ENCODE assay signal across 17 cellular contexts in the genomic region with DNA sequence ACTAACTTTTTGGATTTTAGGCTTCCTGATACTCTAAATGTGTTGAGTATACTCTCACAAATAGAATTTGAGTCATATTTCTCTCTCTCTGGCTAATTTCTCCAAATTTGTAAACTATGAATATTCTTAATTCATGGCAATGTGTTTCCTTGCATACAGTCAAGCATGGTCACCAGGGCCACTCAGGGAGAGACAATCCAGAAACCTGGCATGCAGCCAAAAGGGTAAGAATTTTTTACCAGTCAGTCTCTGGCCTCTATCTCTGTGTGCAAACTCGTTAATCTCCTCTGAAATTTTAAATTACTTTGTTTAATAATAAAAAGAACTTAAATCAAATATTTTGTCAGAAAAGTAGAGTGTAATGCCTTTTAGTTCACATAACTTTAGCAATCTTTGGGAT.
A peak's percentile ranks its signal among the peaks of the same experiment; 100 is the strongest.
DNase-seq lines count a peak whose midpoint lies in the region; FAIRE-seq and TF ChIP-seq lines count a peak whose summit lies in the region.
"Had no signal": no experiment of that assay in that cellular context is flagged by ENCODE, and none has a peak within 500 bp of the region (broad histone marks: within the 10 kb centered on the region; RNA-seq: fewer than 3 reads in every experiment).

No MANE protein-coding gene starts in this region.

- BruUV-seq in A673 (replicated peaks; lab: Mats Ljungman, UMichigan), result no TSS peak
- no TSS peak for BruUV-seq in PC-9 (replicated peaks; lab: Mats Ljungman, UMichigan)

- intact Hi-C loops in A673 (cut with micrococcal nuclease; ENCODE audit: unreplicated experiment), result no loop called here
- intact Hi-C loops in sigmoid colon (cut with DNase I), result no loop called here
- intact Hi-C loops in PC-9 (cut with micrococcal nuclease; ENCODE audit: unreplicated experiment), result no loop called here

- WGBS in sigmoid colon, 2 donors, result 40 to 83% methylated on average over 1 of the region's 1 CpG

- H4K20me1 ChIP-seq in PC-9 (ENCODE audit: insufficient read depth), result no peaks in the 10 kb centered on the region

- no peak overlapping the region for H2AFZ ChIP-seq in PC-9
- H2AFZ ChIP-seq: GM23248 had no signal

- TF ChIP-seq RAD21 in Ishikawa (IDR thresholded peaks at IDR 0.05; ENCODE audit: low read depth), result no peak

- CTCF ChIA-PET in A673 (lab: Charles Lee), result no interaction called here
- CTCF ChIA-PET in PC-9 (lab: Charles Lee), result no interaction called here

- TF ChIP-seq CTCF in A673 (conservative IDR thresholded peaks at IDR 0.05; ENCODE audit: low read depth, low read length) (no peak), sigmoid colon (IDR thresholded peaks at IDR 0.05) (no peak), PC-9 (conservative IDR thresholded peaks at IDR 0.05) (no peak)

- no peaks in the 10 kb centered on the region for H3F3A ChIP-seq in PC-9 (ENCODE audit: insufficient read depth, low read depth)

- H3K4me3 ChIP-seq in A673 (ENCODE audit: low read depth, low read length, poor library complexity, severe bottlenecking), result no peak overlapping the region
- H3K4me3 ChIP-seq in sigmoid colon, result no peak overlapping the region
- H3K4me3 ChIP-seq in PC-9, result no peak overlapping the region
- H3K4me3 ChIP-seq: GM23248 had no signal

- DNase-seq in GM12891 (ENCODE audit: insufficient read length, low spot score) (no peak), A673 (ENCODE audit: low spot score) (no peak), sigmoid colon (no peak), PC-9 (no peak)
- DNase-seq: C1 segment of cervical spinal cord; Caco-2; CD4-positive, alpha-beta memory T cell; DMS153; DND-41; GM23248; H7; HCEC 1CT had no signal

- POLR2A ChIA-PET in A673 (lab: Charles Lee; ENCODE audit: low non-redundant PET) (interaction anchor here (0.6 kb wide), 1 partner anchor 543 kb away, joined by 3 read pairs; no protein-coding TSS in a partner anchor), PC-9 (lab: Charles Lee; ENCODE audit: unreplicated experiment) (no interaction called here)

- FAIRE-seq in GM12891 (lab: Jason Lieb, UNC), result peak; percentile 23
- FAIRE-seq in colon (lab: Jason Lieb, UNC), result peak; percentile 31
- FAIRE-seq: G401.6, GM19239, H1 had no signal

- TF ChIP-seq EP300 in Ishikawa (IDR thresholded peaks at IDR 0.05; ENCODE audit: borderline replicate concordance) (no peak), sigmoid colon (IDR thresholded peaks at IDR 0.05) (no peak)

- no peaks in the 10 kb centered on the region for H3K9me2 ChIP-seq in PC-9 (ENCODE audit: insufficient read depth)

- H3K79me2 ChIP-seq in PC-9 (ENCODE audit: low read depth), result no peaks in the 10 kb centered on the region

- H3K36me3 ChIP-seq in A673 (ENCODE audit: insufficient read depth, low read length, poor library complexity, severe bottlenecking), result no peaks in the 10 kb centered on the region
- H3K36me3 ChIP-seq in sigmoid colon, result no peaks in the 10 kb centered on the region
- no peaks in the 10 kb centered on the region; the same call in 1 of the 2 replicates for H3K36me3 ChIP-seq in PC-9 (ENCODE audit: low read depth)

- H3K4me2 ChIP-seq in PC-9, result no peak overlapping the region

- no peaks in the 10 kb centered on the region for H3K4me1 ChIP-seq in A673 (ENCODE audit: insufficient read depth, low read length, poor library complexity, severe bottlenecking)
- peaks cover 0 to 3% (median 0%) of the 10 kb centered on the region in 4 donors for H3K4me1 ChIP-seq in sigmoid colon
- H3K4me1 ChIP-seq in PC-9 (replicated peaks; ENCODE audit: insufficient read depth), result no peaks in the 10 kb centered on the region
- H3K4me1 ChIP-seq: Caco-2 had no signal

- TF ChIP-seq POLR2A in GM12891 (IDR thresholded peaks at IDR 0.05; ENCODE audit: low read depth, low read length), result no peak
- no peak for TF ChIP-seq POLR2A in sigmoid colon (IDR thresholded peaks at IDR 0.05)

- no peak overlapping the region for H3K27ac ChIP-seq in A673 (ENCODE audit: low read depth, low read length, poor library complexity, severe bottlenecking)
- H3K27ac ChIP-seq in sigmoid colon, result no peak overlapping the region
- H3K27ac ChIP-seq in PC-9, result no peak overlapping the region
- H3K27ac ChIP-seq: GM23248 had no signal

- H3K27me3 ChIP-seq in A673 (replicated peaks; ENCODE audit: insufficient read depth, low read depth, low read length, poor library complexity), result no peaks in the 10 kb centered on the region
- H3K27me3 ChIP-seq in sigmoid colon, result no peaks in the 10 kb centered on the region
- no peaks in the 10 kb centered on the region for H3K27me3 ChIP-seq in PC-9 (ENCODE audit: insufficient read depth, low read depth)

- no peaks in the 10 kb centered on the region for H3K9me3 ChIP-seq in A673 (ENCODE audit: low read depth, low read length, poor library complexity, severe bottlenecking)
- H3K9me3 ChIP-seq in sigmoid colon, result no peaks in the 10 kb centered on the region
- H3K9me3 ChIP-seq in PC-9 (ENCODE audit: insufficient read depth, low read depth), result peaks cover 16% of the 10 kb centered on the region
- H3K9me3 ChIP-seq: Caco-2 had no signal

TF ChIP-seq in GM12891, 5 proteins besides CTCF, POLR2A, EP300 and RAD21:
- no peak for TF ChIP-seq SPI1 (IDR thresholded peaks at IDR 0.05; ENCODE audit: low read depth, low read length)
- TF ChIP-seq TAF1 (IDR thresholded peaks at IDR 0.05; ENCODE audit: low read depth, low read length), result no peak
- no peak for TF ChIP-seq PAX5 (IDR thresholded peaks at IDR 0.05; ENCODE audit: insufficient read depth, low read length, severe bottlenecking)
- no peak for TF ChIP-seq POLR2AphosphoS5 (IDR thresholded peaks at IDR 0.05; ENCODE audit: low read depth, low read length)
- TF ChIP-seq POU2F2 (IDR thresholded peaks at IDR 0.05; ENCODE audit: low read depth, low read length), result no peak

TF ChIP-seq in Ishikawa, 13 proteins besides CTCF, POLR2A, EP300 and RAD21:
- TF ChIP-seq, protein P1, sequence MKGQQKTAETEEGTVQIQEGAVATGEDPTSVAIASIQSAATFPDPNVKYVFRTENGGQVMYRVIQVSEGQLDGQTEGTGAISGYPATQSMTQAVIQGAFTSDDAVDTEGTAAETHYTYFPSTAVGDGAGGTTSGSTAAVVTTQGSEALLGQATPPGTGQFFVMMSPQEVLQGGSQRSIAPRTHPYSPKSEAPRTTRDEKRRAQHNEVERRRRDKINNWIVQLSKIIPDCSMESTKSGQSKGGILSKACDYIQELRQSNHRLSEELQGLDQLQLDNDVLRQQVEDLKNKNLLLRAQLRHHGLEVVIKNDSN (IDR thresholded peaks at IDR 0.05), result no peak
- TF ChIP-seq NFIC (IDR thresholded peaks at IDR 0.05), result 0 out of 2 replicates have a peak, but pooled peaks have one; percentile 10
